Comparison of ENCODE assay signal across 1 cellular context in genomic region chr5:68430282-68430681, GRCh38.
A peak's percentile ranks its signal among the peaks of the same experiment; 100 is the strongest.
TF ChIP-seq lines count a peak whose summit lies in the region.

No MANE protein-coding gene starts in this region.

TF ChIP-seq in HepG2, 621 proteins besides CTCF, POLR2A, EP300 and RAD21 (continued from another document):
- TF ChIP-seq ZBTB40 (IDR thresholded peaks at IDR 0.05) (no peak), ZBTB40 (CRISPR knock-in tag; IDR thresholded peaks at IDR 0.05) (no peak), ZNF230 (CRISPR knock-in tag; IDR thresholded peaks at IDR 0.05) (no peak), TCF7 (IDR thresholded peaks at IDR 0.05; ENCODE audit: low read depth) (no peak), HNRNPL (IDR thresholded peaks at IDR 0.05; ENCODE audit: low read depth, low read length) (no peak), MAFK (conservative IDR thresholded peaks at IDR 0.05 in 1 of 2, IDR thresholded peaks at IDR 0.05 in 1 of 2; ENCODE audit: low read length in 2 of 2) (peak; percentile 83 to 92), HOXD1 (CRISPR knock-in tag; IDR thresholded peaks at IDR 0.05) (no peak), TMF1 (CRISPR knock-in tag; IDR thresholded peaks at IDR 0.05; ENCODE audit: low read depth) (no peak), PHF20 (CRISPR knock-in tag; IDR thresholded peaks at IDR 0.05) (no peak)
